Comparison of ENCODE assay signal across 11 cellular contexts in genomic region chr10:63286340-63286739, GRCh38.
DNase-seq lines count a peak whose midpoint lies in the region; ATAC-seq and TF ChIP-seq lines count a peak whose summit lies in the region.
"Had no signal": no experiment of that assay in that cellular context is flagged by ENCODE, and none has a peak within 500 bp of the region (broad histone marks: within the 10 kb centered on the region; RNA-seq: fewer than 3 reads in every experiment).

No MANE protein-coding gene starts in this region.

- DNase-seq in chondrocyte (ENCODE audit: low spot score) (no peak), type B pancreatic cell (ENCODE audit: extremely low spot score, unreplicated experiment) (no peak), neural progenitor cell (ENCODE audit: low spot score) (no peak)
- no peak for DNase-seq in CD8-positive, alpha-beta T cell
- DNase-seq in activated naive CD4-positive, alpha-beta T cell treated with Interleukin-2 at 50 U/mL for 16 hours, result no peak
- DNase-seq: activated T-cell treated with anti-CD3 and anti-CD28 coated beads, Interleukin-2, amount 50 U/mL, for 4 hours; NCI-H774; T1000 had no signal

- no peak overlapping the region for H3K4me3 Mint-ChIP-seq in chondrocyte (ENCODE audit: unreplicated experiment)
- H3K4me3 Mint-ChIP-seq in type B pancreatic cell, result no peak overlapping the region
- no peak overlapping the region for H3K4me3 Mint-ChIP-seq in CD8-positive, alpha-beta T cell
- H3K4me3 Mint-ChIP-seq in neural progenitor cell, result no peak overlapping the region
- H3K4me3 Mint-ChIP-seq: activated T-cell treated with anti-CD3 and anti-CD28 coated beads, Interleukin-2, amount 50 U/mL, for 4 hours had no signal

- no peak overlapping the region for H3K9ac ChIP-seq in neural progenitor cell

- TF ChIP-seq POLR2A in GM18505 (IDR thresholded peaks at IDR 0.05; ENCODE audit: borderline replicate concordance, extremely low read depth, insufficient read depth, insufficient read length), result no peak

- no peaks in the 10 kb centered on the region for H3K9me3 ChIP-seq in CD8-positive, alpha-beta T cell (ENCODE audit: low read length)
- no peaks in the 10 kb centered on the region for H3K9me3 ChIP-seq in neural progenitor cell (ENCODE audit: low read depth)

- no peaks in the 10 kb centered on the region for H3K36me3 Mint-ChIP-seq in chondrocyte (ENCODE audit: low read depth)
- H3K36me3 Mint-ChIP-seq in type B pancreatic cell, result peaks cover 11% of the 10 kb centered on the region
- H3K36me3 Mint-ChIP-seq in CD8-positive, alpha-beta T cell, result no peaks in the 10 kb centered on the region
- peaks cover 9% of the 10 kb centered on the region for H3K36me3 Mint-ChIP-seq in neural progenitor cell

- TF ChIP-seq CTCF in chondrocyte (IDR thresholded peaks at IDR 0.05) (no peak), type B pancreatic cell (conservative IDR thresholded peaks at IDR 0.05) (no peak), neural progenitor cell (IDR thresholded peaks at IDR 0.05) (no peak)
- TF ChIP-seq CTCF in CD8-positive, alpha-beta T cell (IDR thresholded peaks at IDR 0.05), result no peak

- no peak overlapping the region for H3K27ac ChIP-seq in CD8-positive, alpha-beta T cell (ENCODE audit: low read depth, low read length)
- no peak overlapping the region for H3K27ac ChIP-seq in neural progenitor cell

- H3K4me3 ChIP-seq in CD8-positive, alpha-beta T cell (ENCODE audit: low read depth, low read length), result no peak overlapping the region
- H3K4me3 ChIP-seq in neural progenitor cell, result no peak overlapping the region

- H3K27me3 Mint-ChIP-seq in chondrocyte (ENCODE audit: low read depth) (no peaks in the 10 kb centered on the region), type B pancreatic cell (no peaks in the 10 kb centered on the region), neural progenitor cell (ENCODE audit: insufficient read depth, low read depth) (no peaks in the 10 kb centered on the region)
- no peaks in the 10 kb centered on the region for H3K27me3 Mint-ChIP-seq in CD8-positive, alpha-beta T cell (ENCODE audit: low read depth)

- H3K9me3 Mint-ChIP-seq in chondrocyte (ENCODE audit: low read depth) (no peaks in the 10 kb centered on the region), type B pancreatic cell (peaks cover 5% of the 10 kb centered on the region), neural progenitor cell (no peaks in the 10 kb centered on the region)
- no peaks in the 10 kb centered on the region for H3K9me3 Mint-ChIP-seq in CD8-positive, alpha-beta T cell
- H3K9me3 Mint-ChIP-seq: activated T-cell treated with anti-CD3 and anti-CD28 coated beads, Interleukin-2, amount 50 U/mL, for 4 hours had no signal

- intact Hi-C loops in CD8-positive, alpha-beta T cell (cut with DNase I, micrococcal nuclease), result loop anchor here in 1 of 2 experiments (5.0 kb wide), 1 partner anchor 56 kb away; no protein-coding TSS in a partner anchor

- H3K4me2 ChIP-seq in neural progenitor cell, result no peak overlapping the region

- no peak overlapping the region for H2AFZ ChIP-seq in neural progenitor cell (replicated peaks)

- CTCF ChIA-PET in CD8-positive, alpha-beta T cell (lab: Charles Lee), result interaction anchor here (0.7 kb wide), 1 partner anchor 343 kb away, joined by 3 read pairs; no protein-coding TSS in a partner anchor

- no peaks in the 10 kb centered on the region for H3K4me1 ChIP-seq in CD8-positive, alpha-beta T cell (ENCODE audit: insufficient read depth, low read length)
- H3K4me1 ChIP-seq in neural progenitor cell, result no peaks in the 10 kb centered on the region

- peaks cover 82% of the 10 kb centered on the region for H3K79me2 ChIP-seq in neural progenitor cell (ENCODE audit: low read depth)

- peak; percentile 43 for ATAC-seq in GM18505 (IDR thresholded peaks at IDR 0.05; ENCODE audit: unreplicated experiment)
- peak; percentile 64 for ATAC-seq in GM21529 (IDR thresholded peaks at IDR 0.05; ENCODE audit: unreplicated experiment)
- ATAC-seq in HG03196 (IDR thresholded peaks at IDR 0.05; ENCODE audit: unreplicated experiment), result peak; percentile 51
- no peak for ATAC-seq in CD8-positive, alpha-beta T cell
- ATAC-seq: activated T-cell treated with anti-CD3 and anti-CD28 coated beads, Interleukin-2, amount 50 U/mL, for 4 hours had no signal

- H4K20me1 ChIP-seq in neural progenitor cell (ENCODE audit: low read depth), result peaks cover 13% of the 10 kb centered on the region

- H3F3A ChIP-seq in neural progenitor cell (ENCODE audit: low read depth), result no peaks in the 10 kb centered on the region

- POLR2A ChIA-PET in CD8-positive, alpha-beta T cell (lab: Charles Lee), result interaction anchor here (1.2 kb wide), 1 partner anchor 9 kb away, joined by 4 read pairs; no protein-coding TSS in a partner anchor

- H3K36me3 ChIP-seq in CD8-positive, alpha-beta T cell (ENCODE audit: insufficient read depth, low read length), result no peaks in the 10 kb centered on the region
- no peaks in the 10 kb centered on the region for H3K36me3 ChIP-seq in neural progenitor cell

- H3K27ac Mint-ChIP-seq in chondrocyte (ENCODE audit: unreplicated experiment) (peak overlapping the region; percentile 71), type B pancreatic cell (no peak overlapping the region), neural progenitor cell (no peak overlapping the region)
- no peak overlapping the region for H3K27ac Mint-ChIP-seq in CD8-positive, alpha-beta T cell

- no peaks in the 10 kb centered on the region for H3K27me3 ChIP-seq in CD8-positive, alpha-beta T cell (ENCODE audit: insufficient read depth, low read length)
- H3K27me3 ChIP-seq in neural progenitor cell, result no peaks in the 10 kb centered on the region

- H3K4me1 Mint-ChIP-seq in chondrocyte (ENCODE audit: low read depth) (peaks cover 21% of the 10 kb centered on the region), type B pancreatic cell (ENCODE audit: unreplicated experiment) (peaks cover 8% of the 10 kb centered on the region), neural progenitor cell (no peaks in the 10 kb centered on the region)
- H3K4me1 Mint-ChIP-seq in CD8-positive, alpha-beta T cell (ENCODE audit: low read depth), result peaks cover 13% of the 10 kb centered on the region
